ENCODE assay signal across 8 cellular contexts in genomic region chr3:27552708-27553107, GRCh38.
A peak's percentile ranks its signal among the peaks of the same experiment; 100 is the strongest.
DNase-seq lines count a peak whose midpoint lies in the region; FAIRE-seq and TF ChIP-seq lines count a peak whose summit lies in the region.
"Not testable (repeated sequence)": the region's sequence is repeated elsewhere in the genome, so short reads cannot be mapped to it uniquely, and the experiment has no call there.

No MANE protein-coding gene starts in this region.

- not testable (repeated sequence) for TF ChIP-seq EP300 in Ishikawa (IDR thresholded peaks at IDR 0.05; ENCODE audit: borderline replicate concordance)

- H3K27me3 ChIP-seq in SJSA1 (replicated peaks): not testable (repeated sequence)

- H3K9me3 ChIP-seq in SJSA1 (replicated peaks): not testable (repeated sequence)

- not testable (repeated sequence) for H3K9me3 Mint-ChIP-seq in osteocyte (ENCODE audit: unreplicated experiment)

- H3K27me3 Mint-ChIP-seq in osteocyte (ENCODE audit: unreplicated experiment): not testable (repeated sequence)

- H3K36me3 Mint-ChIP-seq in osteocyte (ENCODE audit: unreplicated experiment): not testable (repeated sequence)

- FAIRE-seq in G401.6 (lab: Jason Lieb, UNC): peak; percentile 41

- H3K4me3 ChIP-seq in SJSA1; astrocyte of the spinal cord (ENCODE audit: low read depth, low read length); epithelial cell of proximal tubule (ENCODE audit: low read depth, low read length): not testable (repeated sequence)

- H3K27ac Mint-ChIP-seq in osteocyte (ENCODE audit: unreplicated experiment): peak overlapping the region; percentile 84

- H3K4me1 Mint-ChIP-seq in osteocyte (ENCODE audit: unreplicated experiment): peaks cover 67% of the 10 kb centered on the region

- TF ChIP-seq RAD21 in Ishikawa (IDR thresholded peaks at IDR 0.05; ENCODE audit: low read depth): not testable (repeated sequence)

- not testable (repeated sequence) for H3K36me3 ChIP-seq in SJSA1

- H3K4me3 Mint-ChIP-seq in osteocyte (ENCODE audit: unreplicated experiment): not testable (repeated sequence)

- TF ChIP-seq CTCF in astrocyte of the spinal cord (IDR thresholded peaks at IDR 0.05; ENCODE audit: low read depth, low read length); epithelial cell of proximal tubule (conservative IDR thresholded peaks at IDR 0.05; ENCODE audit: low read depth, low read length); osteocyte (IDR thresholded peaks at IDR 0.05): not testable (repeated sequence)

- DNase-seq in A172 (ENCODE audit: low spot score) (peak; percentile 90), SJSA1 (ENCODE audit: low read depth in 1 of 2, low spot score in 2 of 2) (peak; percentile 74 to 88), astrocyte of the spinal cord (ENCODE audit: low read depth, low spot score) (peak; percentile 60), epithelial cell of proximal tubule (ENCODE audit: low read depth) (peak; percentile 76), iris pigment epithelial cell (ENCODE audit: low read depth) (peak; percentile 72)
- DNase-seq in osteocyte (ENCODE audit: extremely low spot score, unreplicated experiment): not testable (repeated sequence)

- in situ Hi-C loops in astrocyte of the spinal cord (cut with HindIII; ENCODE audit: low sequenced_read_pairs): not testable (repeated sequence)

- H3K4me1 ChIP-seq in SJSA1 (replicated peaks): peaks cover 38% of the 10 kb centered on the region

- peak overlapping the region; percentile 86 for H3K27ac ChIP-seq in SJSA1

TF ChIP-seq in Ishikawa, 13 proteins besides CTCF, POLR2A, EP300 and RAD21:
- peak; percentile 54 for TF ChIP-seq TEAD4 (IDR thresholded peaks at IDR 0.05)
